Comparison of ENCODE assay signal across 8 cellular contexts in the genomic region with DNA sequence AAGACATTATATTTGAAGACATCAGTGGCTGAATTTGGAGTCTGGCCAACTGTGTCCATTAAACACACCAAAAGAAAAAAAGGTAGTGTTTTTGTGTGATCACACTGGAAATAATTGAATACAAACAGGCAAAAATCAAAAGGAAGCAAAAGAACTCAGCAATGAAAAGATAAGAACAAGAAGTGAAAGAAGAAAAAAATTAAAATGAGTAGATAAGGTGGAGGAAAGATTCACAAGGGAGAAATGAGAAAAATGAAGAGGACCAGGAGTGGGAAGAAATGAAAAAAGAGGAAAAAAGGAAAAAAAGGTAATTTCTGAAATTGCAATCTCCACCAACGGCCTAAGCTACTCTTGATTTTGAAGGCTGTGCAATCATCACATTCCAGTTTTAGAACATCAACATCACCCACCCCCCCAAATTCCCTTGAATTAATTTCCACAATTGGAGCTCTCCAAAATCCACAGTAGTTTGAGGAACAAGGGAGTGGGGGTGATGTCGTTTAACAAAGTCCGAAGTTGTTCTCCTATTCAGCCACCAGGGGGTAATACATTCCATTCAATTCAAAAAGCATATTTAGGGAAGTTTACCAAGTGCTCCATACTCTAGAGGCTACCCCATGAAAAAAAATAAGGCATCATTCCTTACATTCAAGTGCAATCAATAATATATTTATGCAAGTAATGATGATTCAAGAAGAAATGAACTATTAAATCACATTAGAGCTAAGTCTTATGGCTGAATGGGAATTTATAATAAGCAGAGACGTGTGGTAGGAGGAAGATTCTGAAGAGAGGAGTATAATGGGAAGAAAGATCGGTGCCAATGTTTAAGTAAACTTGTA. TPM values are rescaled to one million over a fixed set of nuclear protein-coding genes. Genes with fewer than 3 reads are reported as not detected.
DNase-seq lines count a peak whose midpoint lies in the region; ATAC-seq, FAIRE-seq and TF ChIP-seq lines count a peak whose summit lies in the region.

No MANE protein-coding gene starts in this region.

- no peak overlapping the region for H3K27ac ChIP-seq in OCI-LY7 (ENCODE audit: low read depth, low read length, poor library complexity, severe bottlenecking)

- FAIRE-seq in endometrium (lab: Jason Lieb, UNC) = peak; percentile 62

- DNase-seq in EL (peak; percentile 47), OCI-LY7 (ENCODE audit: low spot score) (peak; percentile 72), middle frontal gyrus (ENCODE audit: extremely low spot score, low spot score) (peak; percentile 22), occipital lobe (lab: John Stamatoyannopoulos, UW) (no peak)
- no peak for DNase-seq in activated effector memory CD4-positive, alpha-beta T cell treated with anti-CD3 and anti-CD28 coated beads, Interleukin-2, amount 50 U/mL, for 16 hours

- H3K79me2 ChIP-seq in OCI-LY7 (ENCODE audit: insufficient read depth, low read depth, low read length) = no peaks in the 10 kb centered on the region

- BruUV-seq in OCI-LY7 (replicated peaks; lab: Mats Ljungman, UMichigan) = no TSS peak

- CTCF ChIA-PET in OCI-LY7 (lab: Charles Lee; ENCODE audit: unreplicated experiment) = interaction anchor here (0.6 to 1.8 kb wide), 3 partner anchors 96 to 125 kb away, joined by 3 to 8 read pairs (median 3); no protein-coding TSS in a partner anchor

- POLR2A ChIA-PET in OCI-LY7 (lab: Charles Lee) = interaction anchor here (0.5 to 1.9 kb wide), 19 partner anchors 17 to 1426 kb away, joined by 3 to 7 read pairs (median 3); partner anchors contain the start of gene GPD1L

- H3K4me2 ChIP-seq in OCI-LY7 (ENCODE audit: low read length) = peak overlapping the region; percentile 39

- intact Hi-C loops in OCI-LY7 (cut with micrococcal nuclease; ENCODE audit: unreplicated experiment) = loop anchor here (1.0 kb wide), 1 partner anchor 125 kb away; no protein-coding TSS in a partner anchor

- no peaks in the 10 kb centered on the region for H3K9me2 ChIP-seq in OCI-LY7 (ENCODE audit: insufficient read depth, low read length)

- peaks cover 3% of the 10 kb centered on the region; the same call in 1 of the 2 replicates for H3K9me3 ChIP-seq in OCI-LY7 (ENCODE audit: low read length)

- peak; percentile 97 for TF ChIP-seq CTCF in OCI-LY7 (conservative IDR thresholded peaks at IDR 0.05; ENCODE audit: low read length)

- H3K4me3 ChIP-seq in OCI-LY7 (ENCODE audit: low read depth, low read length, poor library complexity, severe bottlenecking) = no peak overlapping the region

- H4K20me1 ChIP-seq in OCI-LY7 (ENCODE audit: insufficient read depth, low read length) = no peaks in the 10 kb centered on the region

- ATAC-seq in HG02884 (IDR thresholded peaks at IDR 0.05; ENCODE audit: unreplicated experiment) (peak; percentile 48), HG03520 (IDR thresholded peaks at IDR 0.05; ENCODE audit: unreplicated experiment) (no peak)

- peak overlapping the region; percentile 59; the same call in 1 of the 2 replicates for H2AFZ ChIP-seq in OCI-LY7 (ENCODE audit: low read length)

- H3K4me1 ChIP-seq in OCI-LY7 (ENCODE audit: insufficient read depth, low read length, poor library complexity, severe bottlenecking) = peaks cover 25% of the 10 kb centered on the region

- peaks cover 2% of the 10 kb centered on the region for H3K36me3 ChIP-seq in OCI-LY7 (ENCODE audit: insufficient read depth, low read length)

RNA-seq across cellular contexts. Expression of gene ZNF860, which starts 37.4 kb away (rescaled TPM):
- total RNA-seq in OCI-LY7 (2014; rRNA removed; shearing (Covaris generic)) = 13.8 and 20.3 TPM in 2 replicates
- total RNA-seq in OCI-LY7 (2022) (22.2 and 24.2 TPM in 2 replicates), occipital lobe (2.8 TPM)

RNA-seq across cellular contexts. Expression of gene OSBPL10, which starts 37.9 kb away (rescaled TPM):
- 58.4 and 65.7 TPM in 2 replicates for total RNA-seq in OCI-LY7 (2014; rRNA removed; shearing (Covaris generic))
- total RNA-seq in OCI-LY7 (2022) (157 and 170 TPM in 2 replicates), occipital lobe (14.0 TPM)

Comparison
In these comparisons a context has a peak if more than half of its experiments do, and no peak if none do; other contexts are left out.
1. DNase-seq: peak in EL (single experiment), OCI-LY7 (single experiment) and middle frontal gyrus (single experiment); none in activated effector memory CD4-positive, alpha-beta T cell treated with anti-CD3 and anti-CD28 coated beads, Interleukin-2, amount 50 U/mL, for 16 hours (single experiment) and occipital lobe (single experiment).